9 cellular contexts compared by ENCODE assay signal in genomic region chr10:12252882-12253546, GRCh38. TPM values are rescaled to one million over a fixed set of nuclear protein-coding genes. Genes with fewer than 3 reads are reported as not detected.
A peak's percentile ranks its signal among the peaks of the same experiment; 100 is the strongest.
DNase-seq lines count a peak whose midpoint lies in the region; ATAC-seq and TF ChIP-seq lines count a peak whose summit lies in the region.
"Had no signal": no experiment of that assay in that cellular context is flagged by ENCODE, and none has a peak within 500 bp of the region (broad histone marks: within the 10 kb centered on the region; RNA-seq: fewer than 3 reads in every experiment).

No MANE protein-coding gene starts in this region.

- H3K4me3 ChIP-seq in thyroid gland (replicated peaks in 1 of 3): no peak overlapping the region
- H3K4me3 ChIP-seq: BLaER1 treated with 17β-estradiol and CSF1 and Interleukin-3, amounts not matched to agents 10 nM and 100 nM had no signal

- DNase-seq in NCI-H748 (lab: John Stamatoyannopoulos, UW; ENCODE audit: unreplicated experiment) (peak; percentile 5), NCI-H748 treated with DMSO at 0.1 percent for 48 hours (lab: John Stamatoyannopoulos, UW) (no peak), neural crest cell (ENCODE audit: low read depth, low spot score) (no peak), thyroid gland (no peak), SKM-1 treated with dmso at 0.1 percent for 144 hours (lab: John Stamatoyannopoulos, UW; ENCODE audit: unreplicated experiment) (no peak)
- peak; percentile 40 for DNase-seq in activated CD8-positive, alpha-beta T cell treated with anti-CD3 and anti-CD28 coated beads for 36 hours
- no peak for DNase-seq in central memory CD4-positive, alpha-beta T cell

- peaks cover 13 to 27% of the 10 kb centered on the region in 2 donors for H3K36me3 ChIP-seq in thyroid gland

- CTCF ChIA-PET in activated CD8-positive, alpha-beta T cell treated with anti-CD3 and anti-CD28 coated beads for 36 hours (lab: Charles Lee): interaction anchor here (1.5 kb wide), 1 partner anchor 458 kb away, joined by 3 read pairs; no protein-coding TSS in a partner anchor

- no peak overlapping the region for H3K4me3 Mint-ChIP-seq in activated CD8-positive, alpha-beta T cell treated with anti-CD3 and anti-CD28 coated beads for 36 hours
- H3K4me3 Mint-ChIP-seq in neural crest cell: no peak overlapping the region

- H3K4me1 Mint-ChIP-seq in activated CD8-positive, alpha-beta T cell treated with anti-CD3 and anti-CD28 coated beads for 36 hours (ENCODE audit: low read depth): no peaks in the 10 kb centered on the region
- H3K4me1 Mint-ChIP-seq in neural crest cell: peaks cover 4% of the 10 kb centered on the region

- no peaks in the 10 kb centered on the region for H3K27me3 Mint-ChIP-seq in activated CD8-positive, alpha-beta T cell treated with anti-CD3 and anti-CD28 coated beads for 36 hours
- H3K27me3 Mint-ChIP-seq in neural crest cell (ENCODE audit: low read depth): no peaks in the 10 kb centered on the region

- H3K9me3 Mint-ChIP-seq in activated CD8-positive, alpha-beta T cell treated with anti-CD3 and anti-CD28 coated beads for 36 hours: no peaks in the 10 kb centered on the region
- no peaks in the 10 kb centered on the region for H3K9me3 Mint-ChIP-seq in neural crest cell

- POLR2A ChIA-PET in activated CD8-positive, alpha-beta T cell treated with anti-CD3 and anti-CD28 coated beads for 36 hours (lab: Charles Lee): no interaction called here

- peak; percentile 55 for ATAC-seq in HG03280 (IDR thresholded peaks at IDR 0.05; ENCODE audit: unreplicated experiment)
- no peak for ATAC-seq in activated CD8-positive, alpha-beta T cell treated with anti-CD3 and anti-CD28 coated beads for 36 hours

- no peaks in the 10 kb centered on the region for H3K9me3 ChIP-seq in thyroid gland
- H3K9me3 ChIP-seq: BLaER1 treated with 17β-estradiol and CSF1 and Interleukin-3, amounts not matched to agents 10 nM and 100 nM had no signal

- intact Hi-C loops in activated CD8-positive, alpha-beta T cell treated with anti-CD3 and anti-CD28 coated beads for 36 hours (cut with micrococcal nuclease): no loop called here
- intact Hi-C loops in thyroid gland (cut with DNase I): no loop called here

- H3K4me1 ChIP-seq in thyroid gland: no peaks in the 10 kb centered on the region
- H3K4me1 ChIP-seq: BLaER1 treated with 17β-estradiol and CSF1 and Interleukin-3, amounts not matched to agents 10 nM and 100 nM had no signal

- H3K36me3 Mint-ChIP-seq in activated CD8-positive, alpha-beta T cell treated with anti-CD3 and anti-CD28 coated beads for 36 hours (ENCODE audit: low read depth): peaks cover 14% of the 10 kb centered on the region
- H3K36me3 Mint-ChIP-seq in neural crest cell (ENCODE audit: low read depth): peaks cover 2% of the 10 kb centered on the region

- TF ChIP-seq CTCF in activated CD8-positive, alpha-beta T cell treated with anti-CD3 and anti-CD28 coated beads for 36 hours (IDR thresholded peaks at IDR 0.05): peak; percentile 41
- TF ChIP-seq CTCF in neural crest cell (conservative IDR thresholded peaks at IDR 0.05) (peak; percentile 60), thyroid gland (IDR thresholded peaks at IDR 0.05) (no peak)

- no peak for TF ChIP-seq POLR2A in thyroid gland (IDR thresholded peaks at IDR 0.05)

- 91% methylated on average over 13 of the region's 13 CpGs for WGBS in thyroid gland, 2 donors

- H3K27me3 ChIP-seq in thyroid gland: no peaks in the 10 kb centered on the region
- H3K27me3 ChIP-seq: BLaER1 treated with 17β-estradiol and CSF1 and Interleukin-3, amounts not matched to agents 10 nM and 100 nM had no signal

- no peak overlapping the region for H3K27ac Mint-ChIP-seq in activated CD8-positive, alpha-beta T cell treated with anti-CD3 and anti-CD28 coated beads for 36 hours
- no peak overlapping the region for H3K27ac Mint-ChIP-seq in neural crest cell (ENCODE audit: unreplicated experiment)

- no peak overlapping the region for H3K27ac ChIP-seq in thyroid gland
- H3K27ac ChIP-seq: BLaER1 treated with 17β-estradiol and CSF1 and Interleukin-3, amounts not matched to agents 10 nM and 100 nM had no signal

RNA-seq across cellular contexts. Expression of gene CDC123, which starts 57.0 kb away (rescaled TPM):
- total RNA-seq in activated CD8-positive, alpha-beta T cell treated with anti-CD3 and anti-CD28 coated beads for 36 hours: 100 to 1,000 TPM; 123 to 125 TPM
- 108 and 111 TPM in 2 replicates for total RNA-seq in neural crest cell
- total RNA-seq in thyroid gland: 10 to 100 TPM; 50.7 to 88.2 (median 68.9) TPM

RNA-seq across cellular contexts. Expression of gene NUDT5, which starts 57.3 kb away (rescaled TPM):
- 10 to 100 TPM; 95.9 to 98.6 TPM for total RNA-seq in activated CD8-positive, alpha-beta T cell treated with anti-CD3 and anti-CD28 coated beads for 36 hours
- total RNA-seq in neural crest cell (88.2 and 90.1 TPM in 2 replicates), thyroid gland (10 to 100 TPM; 44.9 to 57.9 (median 51.8) TPM)

Comparison
In these comparisons a context has a peak if more than half of its experiments do, and no peak if none do; other contexts are left out.
1. DNase-seq: peak in NCI-H748 (single experiment) and activated CD8-positive, alpha-beta T cell treated with anti-CD3 and anti-CD28 coated beads for 36 hours (single experiment); none in NCI-H748 treated with DMSO at 0.1 percent for 48 hours (single experiment), neural crest cell (single experiment), thyroid gland (0 of 2), SKM-1 treated with dmso at 0.1 percent for 144 hours (single experiment) and central memory CD4-positive, alpha-beta T cell (single experiment).
2. CTCF ChIP-seq: peak in activated CD8-positive, alpha-beta T cell treated with anti-CD3 and anti-CD28 coated beads for 36 hours (single experiment) and neural crest cell (single experiment); none in thyroid gland (0 of 6).